In the genomic region with DNA sequence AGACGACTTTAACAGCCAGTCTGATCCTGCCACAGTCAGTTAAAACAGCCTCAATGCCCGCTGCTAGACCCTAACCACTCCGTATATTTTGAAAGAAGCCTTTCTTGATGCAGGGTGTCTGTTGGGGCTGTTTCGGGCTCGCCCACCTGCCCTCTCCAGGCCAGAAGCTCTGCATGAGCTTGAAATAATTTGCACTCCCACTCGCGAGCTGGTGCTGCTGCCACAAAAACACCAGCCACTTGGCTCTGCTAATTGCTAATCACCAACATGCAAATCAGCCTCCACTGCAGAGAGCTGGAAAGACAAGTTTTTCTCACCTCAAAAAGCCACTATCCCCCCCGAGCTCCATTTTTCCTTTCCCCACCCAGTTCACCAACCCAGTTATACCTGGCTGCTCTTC, we compare ENCODE assay signal across 21 cellular contexts. TPM values are rescaled to one million over a fixed set of nuclear protein-coding genes. Genes with fewer than 3 reads are reported as not detected.
DNase-seq lines count a peak whose midpoint lies in the region; ATAC-seq and TF ChIP-seq lines count a peak whose summit lies in the region.
"Had no signal": no experiment of that assay in that cellular context is flagged by ENCODE, and none has a peak within 500 bp of the region (broad histone marks: within the 10 kb centered on the region; RNA-seq: fewer than 3 reads in every experiment).

No MANE protein-coding gene starts in this region.

- H3K4me3 ChIP-seq in dorsolateral prefrontal cortex: no peak overlapping the region
- H3K4me3 ChIP-seq: Peyer's patch had no signal

- no peaks in the 10 kb centered on the region for H3K9me3 ChIP-seq in T-helper 17 cell (ENCODE audit: control insufficient read depth, low read length, poor library complexity, severe bottlenecking)
- H3K9me3 ChIP-seq: Peyer's patch had no signal

- no peaks in the 10 kb centered on the region for H3K27me3 Mint-ChIP-seq in activated naive CD4-positive, alpha-beta T cell treated with anti-CD3 and anti-CD28 coated beads, Interleukin-2, amount 50 U/mL, for 24 hours
- no peaks in the 10 kb centered on the region for H3K27me3 Mint-ChIP-seq in activated naive CD4-positive, alpha-beta T cell treated with anti-CD3 and anti-CD28 coated beads for 36 hours (ENCODE audit: low read depth)
- H3K27me3 Mint-ChIP-seq in T-helper 17 cell (no peaks in the 10 kb centered on the region), natural killer cell (ENCODE audit: low read depth in 2 of 2) (no peaks in the 10 kb centered on the region)
- H3K27me3 Mint-ChIP-seq: B cell, IgD-negative memory B cell had no signal

- H3K36me3 Mint-ChIP-seq in activated naive CD4-positive, alpha-beta T cell treated with anti-CD3 and anti-CD28 coated beads, Interleukin-2, amount 50 U/mL, for 24 hours: peaks cover 12% of the 10 kb centered on the region
- peaks cover 48% of the 10 kb centered on the region for H3K36me3 Mint-ChIP-seq in activated naive CD4-positive, alpha-beta T cell treated with anti-CD3 and anti-CD28 coated beads for 36 hours (ENCODE audit: low read depth)
- H3K36me3 Mint-ChIP-seq in T-helper 17 cell (ENCODE audit: low read depth) (peaks cover 12% of the 10 kb centered on the region), natural killer cell (peaks cover 49% of the 10 kb centered on the region)
- H3K36me3 Mint-ChIP-seq in stimulated activated effector memory CD8-positive, alpha-beta T cell treated with anti-CD3 and anti-CD28 coated beads, Interleukin-12 subunit alpha, Interleukin-12 subunit beta, amount 100 ng/mL, for 72 hours: peaks cover 100% of the 10 kb centered on the region

- H3K4me1 Mint-ChIP-seq in activated naive CD4-positive, alpha-beta T cell treated with anti-CD3 and anti-CD28 coated beads, Interleukin-2, amount 50 U/mL, for 24 hours: peaks cover 21% of the 10 kb centered on the region
- H3K4me1 Mint-ChIP-seq in activated naive CD4-positive, alpha-beta T cell treated with anti-CD3 and anti-CD28 coated beads for 36 hours (ENCODE audit: low read depth): peaks cover 6% of the 10 kb centered on the region
- H3K4me1 Mint-ChIP-seq in T-helper 17 cell (peaks cover 15% of the 10 kb centered on the region), natural killer cell (peaks cover 18 to 43% of the 10 kb centered on the region in 2 donors)
- H3K4me1 Mint-ChIP-seq in stimulated activated effector memory CD8-positive, alpha-beta T cell treated with anti-CD3 and anti-CD28 coated beads, Interleukin-12 subunit alpha, Interleukin-12 subunit beta, amount 100 ng/mL, for 72 hours: peaks cover 14% of the 10 kb centered on the region
- H3K4me1 Mint-ChIP-seq: CD14-positive monocyte had no signal

- H3K27me3 ChIP-seq in dorsolateral prefrontal cortex: no peaks in the 10 kb centered on the region
- H3K27me3 ChIP-seq: Peyer's patch had no signal

- CTCF ChIA-PET in activated naive CD4-positive, alpha-beta T cell treated with anti-CD3 and anti-CD28 coated beads for 36 hours (lab: Charles Lee): interaction anchor here (0.6 to 1.3 kb wide), 3 partner anchors 13 to 613 kb away, joined by 3 to 4 read pairs (median 3); no protein-coding TSS in a partner anchor

- H3K27ac Mint-ChIP-seq in activated naive CD4-positive, alpha-beta T cell treated with anti-CD3 and anti-CD28 coated beads, Interleukin-2, amount 50 U/mL, for 24 hours: peak overlapping the region; percentile 0
- H3K27ac Mint-ChIP-seq in activated naive CD4-positive, alpha-beta T cell treated with anti-CD3 and anti-CD28 coated beads for 36 hours: no peak overlapping the region
- H3K27ac Mint-ChIP-seq in T-helper 17 cell (peak overlapping the region; percentile 53), natural killer cell (no peak overlapping the region)
- peak overlapping the region; percentile 33 for H3K27ac Mint-ChIP-seq in stimulated activated effector memory CD8-positive, alpha-beta T cell treated with anti-CD3 and anti-CD28 coated beads, Interleukin-12 subunit alpha, Interleukin-12 subunit beta, amount 100 ng/mL, for 72 hours

- peak overlapping the region in 38 of 59 donors; percentile 4 to 74 (median 40) for H3K27ac ChIP-seq in dorsolateral prefrontal cortex
- H3K27ac ChIP-seq: Peyer's patch had no signal

- no peak for DNase-seq in activated naive CD4-positive, alpha-beta T cell treated with anti-CD3 and anti-CD28 coated beads for 36 hours
- no peak for DNase-seq in T-helper 17 cell
- peak in 4 of 10 donors; percentile 28 to 61 (median 46) for DNase-seq in dorsolateral prefrontal cortex
- DNase-seq in stimulated activated effector memory CD8-positive, alpha-beta T cell treated with anti-CD3 and anti-CD28 coated beads, Interleukin-12 subunit alpha, Interleukin-12 subunit beta, amount 100 ng/mL, for 72 hours (ENCODE audit: low spot score in 2 of 2): no peak
- no peak for DNase-seq in natural killer cell
- DNase-seq: EL, GF-D8, MV-4-11, NCI-H1105 treated with DMSO at 0.1 percent for 48 hours, NCI-H2029 treated with DMSO at 0.1 percent for 48 hours, NCI-H2171, NCI-H345, NCI-H524 treated with DMSO at 0.1 percent for 48 hours, NCI-H82, Peyer's patch had no signal

- TF ChIP-seq CTCF in dorsolateral prefrontal cortex (IDR thresholded peaks at IDR 0.05 in 54 of 56, conservative IDR thresholded peaks at IDR 0.05 in 2 of 56; ENCODE audit: low read depth in 1 of 56, partially characterized antibody in 56 of 56): no peak
- no peak for TF ChIP-seq CTCF in natural killer cell (IDR thresholded peaks at IDR 0.05)

- no peaks in the 10 kb centered on the region for H3K9me3 Mint-ChIP-seq in activated naive CD4-positive, alpha-beta T cell treated with anti-CD3 and anti-CD28 coated beads, Interleukin-2, amount 50 U/mL, for 24 hours
- no peaks in the 10 kb centered on the region for H3K9me3 Mint-ChIP-seq in activated naive CD4-positive, alpha-beta T cell treated with anti-CD3 and anti-CD28 coated beads for 36 hours
- H3K9me3 Mint-ChIP-seq in stimulated activated effector memory CD8-positive, alpha-beta T cell treated with anti-CD3 and anti-CD28 coated beads, Interleukin-12 subunit alpha, Interleukin-12 subunit beta, amount 100 ng/mL, for 72 hours: no peaks in the 10 kb centered on the region
- H3K9me3 Mint-ChIP-seq in natural killer cell: no peaks in the 10 kb centered on the region
- H3K9me3 Mint-ChIP-seq: CD14-positive monocyte, IgD-negative memory B cell had no signal

- intact Hi-C loops in activated naive CD4-positive, alpha-beta T cell treated with anti-CD3 and anti-CD28 coated beads for 36 hours (cut with micrococcal nuclease): no loop called here
- intact Hi-C loops in dorsolateral prefrontal cortex (cut with DNase I) (no loop called here), natural killer cell (cut with micrococcal nuclease) (no loop called here)

- no peak overlapping the region for H3K4me3 Mint-ChIP-seq in activated naive CD4-positive, alpha-beta T cell treated with anti-CD3 and anti-CD28 coated beads, Interleukin-2, amount 50 U/mL, for 24 hours
- H3K4me3 Mint-ChIP-seq in activated naive CD4-positive, alpha-beta T cell treated with anti-CD3 and anti-CD28 coated beads for 36 hours: no peak overlapping the region
- no peak overlapping the region for H3K4me3 Mint-ChIP-seq in T-helper 17 cell
- H3K4me3 Mint-ChIP-seq in stimulated activated effector memory CD8-positive, alpha-beta T cell treated with anti-CD3 and anti-CD28 coated beads, Interleukin-12 subunit alpha, Interleukin-12 subunit beta, amount 100 ng/mL, for 72 hours: no peak overlapping the region
- no peak overlapping the region for H3K4me3 Mint-ChIP-seq in natural killer cell
- H3K4me3 Mint-ChIP-seq: B cell, CD14-positive monocyte had no signal

- ATAC-seq in T-helper 17 cell (no peak), HG03196 (IDR thresholded peaks at IDR 0.05; ENCODE audit: unreplicated experiment) (no peak), HG03457 (IDR thresholded peaks at IDR 0.05; ENCODE audit: unreplicated experiment) (no peak), natural killer cell (no peak)
- no peak for ATAC-seq in stimulated activated effector memory CD8-positive, alpha-beta T cell treated with anti-CD3 and anti-CD28 coated beads, Interleukin-12 subunit alpha, Interleukin-12 subunit beta, amount 100 ng/mL, for 72 hours

RNA-seq across cellular contexts. Expression of gene BAZ2A, which starts 15.5 kb away (rescaled TPM):
- total RNA-seq in activated naive CD4-positive, alpha-beta T cell treated with anti-CD3 and anti-CD28 coated beads for 36 hours: 10 to 100 TPM; 78.3 to 80.0 TPM
- total RNA-seq in T-helper 17 cell: 100 to 1,000 TPM; 203 to 214 TPM
- total RNA-seq in dorsolateral prefrontal cortex: 100 to 1,000 TPM in 21 of 120 experiments, 10 to 100 TPM in 99; 58.5 to 126 (median 86.8) TPM
- total RNA-seq in natural killer cell: 100 to 1,000 TPM; 320 to 354 (median 325) TPM

RNA-seq across cellular contexts. Expression of gene ATP5F1B, which starts 31.2 kb away (rescaled TPM):
- 100 to 1,000 TPM; 854 to 863 TPM for total RNA-seq in activated naive CD4-positive, alpha-beta T cell treated with anti-CD3 and anti-CD28 coated beads for 36 hours
- total RNA-seq in T-helper 17 cell (100 to 1,000 TPM; 297 to 299 TPM), dorsolateral prefrontal cortex (100 to 1,000 TPM; 248 to 863 (median 546) TPM), natural killer cell (100 to 1,000 TPM; 335 to 378 (median 342) TPM)

Comparison
In these comparisons a context has a peak if more than half of its experiments do, and no peak if none do; other contexts are left out.
1. H3K27ac Mint-ChIP-seq: peak in activated naive CD4-positive, alpha-beta T cell treated with anti-CD3 and anti-CD28 coated beads, Interleukin-2, amount 50 U/mL, for 24 hours (single experiment), T-helper 17 cell (single experiment) and stimulated activated effector memory CD8-positive, alpha-beta T cell treated with anti-CD3 and anti-CD28 coated beads, Interleukin-12 subunit alpha, Interleukin-12 subunit beta, amount 100 ng/mL, for 72 hours (single experiment); none in activated naive CD4-positive, alpha-beta T cell treated with anti-CD3 and anti-CD28 coated beads for 36 hours (single experiment) and natural killer cell (0 of 2).